Comparison of ENCODE assay signal across 8 cellular contexts in genomic region chr1:121573881-121574504, GRCh38.
DNase-seq lines count a peak whose midpoint lies in the region; FAIRE-seq and TF ChIP-seq lines count a peak whose summit lies in the region.
"Not testable (repeated sequence)": the region's sequence is repeated elsewhere in the genome, so short reads cannot be mapped to it uniquely, and the experiment has no call there.

No MANE protein-coding gene starts in this region.

- not testable (repeated sequence) for H3K4me3 ChIP-seq in MG63; adipocyte (ENCODE audit: low read length); cardiac fibroblast (replicated peaks in 1 of 2; ENCODE audit: low read depth in 2 of 2, low read length in 2 of 2)

- not testable (repeated sequence) for H3K27me3 ChIP-seq in MG63; adipocyte (replicated peaks; ENCODE audit: control insufficient read depth, insufficient read depth, low read length)

- not testable (repeated sequence) for TF ChIP-seq CTCF in cardiac fibroblast (IDR thresholded peaks at IDR 0.05; ENCODE audit: low read depth, low read length)

- peaks cover 23% of the 10 kb centered on the region for H3K9me3 ChIP-seq in MG63
- not testable (repeated sequence) for H3K9me3 ChIP-seq in adipocyte (ENCODE audit: control insufficient read depth, low read length)

- not testable (repeated sequence) for H3K9ac ChIP-seq in adipocyte (ENCODE audit: low read length)

- DNase-seq in AG20443 (ENCODE audit: low spot score), result peak; percentile 57
- peak; percentile 6 for DNase-seq in H54 (ENCODE audit: insufficient read length, low spot score)
- peak; percentile 74 for DNase-seq in MG63
- DNase-seq in adipocyte (ENCODE audit: low read depth), result peak; percentile 62
- DNase-seq in cardiac fibroblast (ENCODE audit: low read depth in 2 of 2), result peak; percentile 33 to 93
- peak; percentile 55 for DNase-seq in fibroblast of peridontal ligament (ENCODE audit: extremely low read depth)
- DNase-seq in myocyte (ENCODE audit: low read depth), result peak; percentile 36
- DNase-seq in urothelium cell line (ENCODE audit: low spot score), result peak; percentile 6

- H3K36me3 ChIP-seq in MG63; adipocyte (ENCODE audit: control insufficient read depth, insufficient read depth, low read length, severe bottlenecking): not testable (repeated sequence)

- H3K4me1 ChIP-seq in adipocyte (ENCODE audit: control insufficient read depth, insufficient read depth, low read length), result not testable (repeated sequence)

- peak; percentile 97 for FAIRE-seq in H54 (lab: Jason Lieb, UNC)
- not testable (repeated sequence) for FAIRE-seq in urothelium cell line (lab: Jason Lieb, UNC)

- TF ChIP-seq POLR2A in H54 (IDR thresholded peaks at IDR 0.05; ENCODE audit: low read depth, low read length), result not testable (repeated sequence)

Comparison
In these comparisons a context has a peak if more than half of its experiments do, and no peak if none do; other contexts are left out.
1. DNase-seq: peak in every context shown above with its lines; median percentile 74 in MG63; 63 in cardiac fibroblast; 62 in adipocyte; 57 in AG20443; 55 in fibroblast of peridontal ligament; 36 in myocyte; 6 in H54; 6 in urothelium cell line.